Comparison of ENCODE assay signal across 8 cellular contexts in the genomic region with DNA sequence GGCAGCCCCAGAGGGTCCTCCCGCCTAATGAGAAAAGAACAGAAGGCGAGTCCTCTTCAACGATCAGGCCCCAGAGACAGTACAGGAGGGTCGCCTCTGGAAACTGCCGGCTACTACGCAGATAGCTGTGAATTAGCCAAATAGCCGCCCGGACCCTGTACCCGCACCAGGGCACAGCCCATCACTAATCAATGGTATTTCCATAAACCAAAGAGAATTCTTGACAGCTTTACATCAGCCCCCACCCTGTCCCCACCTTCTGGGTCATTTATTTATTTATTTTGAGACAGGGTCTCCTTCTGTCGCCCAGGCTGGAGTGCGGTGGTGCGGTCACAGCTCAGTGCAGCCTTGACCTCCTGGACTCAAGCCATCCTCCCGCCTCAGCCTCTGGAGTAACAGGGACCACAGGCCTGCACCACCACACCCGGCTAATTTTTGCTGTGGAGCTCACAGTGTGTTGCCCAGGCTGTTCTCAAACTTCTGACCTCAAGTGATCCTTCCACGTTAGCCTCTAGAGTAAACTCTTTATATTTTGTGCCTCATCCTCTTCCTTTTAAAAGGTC. TPM values are rescaled to one million over a fixed set of nuclear protein-coding genes. Genes with fewer than 3 reads are reported as not detected.
DNase-seq lines count a peak whose midpoint lies in the region; ATAC-seq and TF ChIP-seq lines count a peak whose summit lies in the region.

No MANE protein-coding gene starts in this region.

- H3K9me3 ChIP-seq in adrenal gland (replicated peaks in 1 of 3) (no peaks in the 10 kb centered on the region), liver (ENCODE audit: control insufficient read depth in 4 of 4, low read length in 3 of 4) (peaks cover 0 to 1% (median 0%) of the 10 kb centered on the region in 4 donors), thymus (ENCODE audit: control insufficient read depth) (no peaks in the 10 kb centered on the region)

- no peak for ATAC-seq in HG02938 (IDR thresholded peaks at IDR 0.05; ENCODE audit: unreplicated experiment)

- intact Hi-C loops in adrenal gland (cut with DNase I) = no loop called here

- H3K9ac ChIP-seq in liver (ENCODE audit: low read depth in 1 of 2, low read length in 2 of 2) = peak overlapping the region; percentile 64 to 72

- H3K36me3 ChIP-seq in adrenal gland (replicated peaks in 1 of 2) = no peaks in the 10 kb centered on the region
- H3K36me3 ChIP-seq in liver (ENCODE audit: control insufficient read depth in 4 of 4, insufficient read depth in 3 of 4, low read depth in 1 of 4, low read length in 3 of 4) = no peaks in the 10 kb centered on the region
- H3K36me3 ChIP-seq in thymus (ENCODE audit: control insufficient read depth, insufficient read depth) = peaks cover 5% of the 10 kb centered on the region

- WGBS in adrenal gland, 4 donors = 59 to 71% (median 63%) methylated on average over 15 of the region's 15 CpGs
- 73% methylated on average over 15 of the region's 15 CpGs for WGBS in liver
- 75% methylated on average over 15 of the region's 15 CpGs for WGBS in thymus

- peak; percentile 40 for DNase-seq in activated CD4-positive, CD25-positive, alpha-beta regulatory T cell treated with anti-CD3 and anti-CD28 coated beads, Interleukin-2, amount 50 U/mL, for 72 hours
- no peak for DNase-seq in activated CD4-positive, CD25-positive, alpha-beta regulatory T cell (lab: John Stamatoyannopoulos, UW)
- DNase-seq in adrenal gland (peak in 1 of 7 donors; percentile 18), NCI-H82 treated with DMSO at 0.1 percent for 48 hours (lab: John Stamatoyannopoulos, UW; ENCODE audit: unreplicated experiment) (no peak), HT-29 (ENCODE audit: low spot score) (no peak)

- TF ChIP-seq CTCF in adrenal gland (IDR thresholded peaks at IDR 0.05) = no peak
- no peak for TF ChIP-seq CTCF in liver (IDR thresholded peaks at IDR 0.05; ENCODE audit: low read depth, low read length, missing input control)

- H3K4me1 ChIP-seq in adrenal gland (replicated peaks in 1 of 2) = peaks cover 23 to 42% of the 10 kb centered on the region in 2 donors
- H3K4me1 ChIP-seq in liver (ENCODE audit: control insufficient read depth in 4 of 4, insufficient read depth in 4 of 4, low read length in 3 of 4) = peaks cover 13 to 33% (median 22%) of the 10 kb centered on the region in 4 donors
- H3K4me1 ChIP-seq in thymus (ENCODE audit: control insufficient read depth, insufficient read depth, low read length) = peaks cover 10% of the 10 kb centered on the region

- TF ChIP-seq RAD21 in liver (IDR thresholded peaks at IDR 0.05) = no peak

- H3K27me3 ChIP-seq in adrenal gland = no peaks in the 10 kb centered on the region
- no peaks in the 10 kb centered on the region for H3K27me3 ChIP-seq in liver (ENCODE audit: control insufficient read depth in 4 of 4, insufficient read depth in 4 of 4, low read length in 3 of 4)
- no peaks in the 10 kb centered on the region for H3K27me3 ChIP-seq in thymus (ENCODE audit: control insufficient read depth, insufficient read depth)

- TF ChIP-seq POLR2A in adrenal gland (IDR thresholded peaks at IDR 0.05) = no peak

- H3K4me3 ChIP-seq in adrenal gland = peak overlapping the region in 3 of 4 donors; percentile 16 to 99 (median 77)
- H3K4me3 ChIP-seq in liver (ENCODE audit: low read depth in 1 of 3, low read length in 3 of 3) = peak overlapping the region; percentile 51 to 94 (median 94)
- peak overlapping the region; percentile 88 for H3K4me3 ChIP-seq in thymus (ENCODE audit: low read length)

- peak overlapping the region; percentile 35 to 97 (median 90) for H3K27ac ChIP-seq in adrenal gland
- peak overlapping the region; percentile 68 to 72 for H3K27ac ChIP-seq in liver (ENCODE audit: low read depth in 1 of 2, low read length in 2 of 2)
- H3K27ac ChIP-seq in thymus (ENCODE audit: low read depth) = peak overlapping the region; percentile 90

TF ChIP-seq in liver, 16 proteins besides CTCF, POLR2A, EP300 and RAD21:
- TF ChIP-seq TAF1 (conservative IDR thresholded peaks at IDR 0.05) (no peak), FOXA1 (IDR thresholded peaks at IDR 0.05) (no peak), NR2F2 (IDR thresholded peaks at IDR 0.05) (no peak), EGR1 (IDR thresholded peaks at IDR 0.05; ENCODE audit: low read depth in 2 of 2) (no peak), RXRA (IDR thresholded peaks at IDR 0.05) (no peak), YY1 (IDR thresholded peaks at IDR 0.05) (no peak), HNF4A (conservative IDR thresholded peaks at IDR 0.05) (no peak), GABPA (IDR thresholded peaks at IDR 0.05 in 1 of 2, conservative IDR thresholded peaks at IDR 0.05 in 1 of 2) (no peak), FOXA2 (IDR thresholded peaks at IDR 0.05) (no peak), HNF4G (IDR thresholded peaks at IDR 0.05) (no peak)
- TF ChIP-seq, protein P1, sequence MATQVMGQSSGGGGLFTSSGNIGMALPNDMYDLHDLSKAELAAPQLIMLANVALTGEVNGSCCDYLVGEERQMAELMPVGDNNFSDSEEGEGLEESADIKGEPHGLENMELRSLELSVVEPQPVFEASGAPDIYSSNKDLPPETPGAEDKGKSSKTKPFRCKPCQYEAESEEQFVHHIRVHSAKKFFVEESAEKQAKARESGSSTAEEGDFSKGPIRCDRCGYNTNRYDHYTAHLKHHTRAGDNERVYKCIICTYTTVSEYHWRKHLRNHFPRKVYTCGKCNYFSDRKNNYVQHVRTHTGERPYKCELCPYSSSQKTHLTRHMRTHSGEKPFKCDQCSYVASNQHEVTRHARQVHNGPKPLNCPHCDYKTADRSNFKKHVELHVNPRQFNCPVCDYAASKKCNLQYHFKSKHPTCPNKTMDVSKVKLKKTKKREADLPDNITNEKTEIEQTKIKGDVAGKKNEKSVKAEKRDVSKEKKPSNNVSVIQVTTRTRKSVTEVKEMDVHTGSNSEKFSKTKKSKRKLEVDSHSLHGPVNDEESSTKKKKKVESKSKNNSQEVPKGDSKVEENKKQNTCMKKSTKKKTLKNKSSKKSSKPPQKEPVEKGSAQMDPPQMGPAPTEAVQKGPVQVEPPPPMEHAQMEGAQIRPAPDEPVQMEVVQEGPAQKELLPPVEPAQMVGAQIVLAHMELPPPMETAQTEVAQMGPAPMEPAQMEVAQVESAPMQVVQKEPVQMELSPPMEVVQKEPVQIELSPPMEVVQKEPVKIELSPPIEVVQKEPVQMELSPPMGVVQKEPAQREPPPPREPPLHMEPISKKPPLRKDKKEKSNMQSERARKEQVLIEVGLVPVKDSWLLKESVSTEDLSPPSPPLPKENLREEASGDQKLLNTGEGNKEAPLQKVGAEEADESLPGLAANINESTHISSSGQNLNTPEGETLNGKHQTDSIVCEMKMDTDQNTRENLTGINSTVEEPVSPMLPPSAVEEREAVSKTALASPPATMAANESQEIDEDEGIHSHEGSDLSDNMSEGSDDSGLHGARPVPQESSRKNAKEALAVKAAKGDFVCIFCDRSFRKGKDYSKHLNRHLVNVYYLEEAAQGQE (IDR thresholded peaks at IDR 0.05) = no peak
- TF ChIP-seq, protein P2, sequence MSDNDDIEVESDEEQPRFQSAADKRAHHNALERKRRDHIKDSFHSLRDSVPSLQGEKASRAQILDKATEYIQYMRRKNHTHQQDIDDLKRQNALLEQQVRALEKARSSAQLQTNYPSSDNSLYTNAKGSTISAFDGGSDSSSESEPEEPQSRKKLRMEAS (IDR thresholded peaks at IDR 0.05) = no peak

RNA-seq across cellular contexts. Expression of a gene that starts 0.8 kb away (rescaled TPM):
- total RNA-seq in adrenal gland (100 to 1,000 TPM in 5 of 8 donors, 10 to 100 TPM in 3; 83.8 to 243 (median 142) TPM), liver (10 to 100 TPM; 26.1 to 34.4 TPM)
- polyA plus RNA-seq in adrenal gland (100 to 1,000 TPM in 2 of 3 donors, 10 to 100 TPM in 1; 25.3 to 369 (median 133) TPM), liver (10 to 100 TPM; 13.9 to 36.2 TPM), thymus (78.5 TPM)
- 121 and 151 TPM in 2 replicates for total RNA-seq in HT-29 (2014; rRNA removed; shearing (Covaris generic))

RNA-seq across cellular contexts. Expression of a gene that starts 13.1 kb away (rescaled TPM):
- total RNA-seq in adrenal gland = 1 to 10 TPM in 2 of 8 donors, under 1 TPM in 4, not detected in 2; 0.39 to 1.4 (median 0.61) TPM
- under 1 TPM in 2 of 3 donors, not detected in 1; 0.16 to 0.17 TPM for polyA plus RNA-seq in adrenal gland
- total RNA-seq in liver = under 1 TPM; 0.08 to 0.61 TPM
- not detected for polyA plus RNA-seq in liver
- 0.05 TPM for polyA plus RNA-seq in thymus
- total RNA-seq in HT-29 (2014; rRNA removed; shearing (Covaris generic)) = 0.15 TPM in 1 of 2 replicates, not detected in the other

RNA-seq across cellular contexts. Expression of a gene that starts 17.5 kb away (rescaled TPM):
- total RNA-seq in adrenal gland = 10 to 100 TPM; 17.0 to 53.7 (median 23.7) TPM
- 100 to 1,000 TPM in 1 of 3 donors, 10 to 100 TPM in 1, 1 to 10 TPM in 1; 1.3 to 173 (median 96.0) TPM for polyA plus RNA-seq in adrenal gland
- total RNA-seq in liver = 10 to 100 TPM; 12.9 to 14.6 TPM
- 10 to 100 TPM; 17.8 to 19.3 TPM for polyA plus RNA-seq in liver
- 97.4 TPM for polyA plus RNA-seq in thymus
- total RNA-seq in HT-29 (2014; rRNA removed; shearing (Covaris generic)) = 72.4 and 77.3 TPM in 2 replicates

RNA-seq across cellular contexts. Expression of a gene that starts 31.3 kb away (rescaled TPM):
- 1 to 10 TPM in 4 of 8 donors, under 1 TPM in 4; 0.28 to 3.1 (median 0.83) TPM for total RNA-seq in adrenal gland
- 10 to 100 TPM in 2 of 3 donors, not detected in 1; 10.7 to 39.7 TPM for polyA plus RNA-seq in adrenal gland
- under 1 TPM in 1 of 2 donors, not detected in 1; 0.42 TPM for total RNA-seq in liver
- polyA plus RNA-seq in liver = under 1 TPM; 0.18 to 0.39 TPM
- 14.0 TPM for polyA plus RNA-seq in thymus
- total RNA-seq in HT-29 (2014; rRNA removed; shearing (Covaris generic)) = not detected in 2 replicates

RNA-seq across cellular contexts. Expression of a gene that starts 44.8 kb away (rescaled TPM):
- under 1 TPM in 1 of 8 donors, not detected in 7; 0.69 TPM for total RNA-seq in adrenal gland
- polyA plus RNA-seq in adrenal gland = not detected
- total RNA-seq in liver = 1 to 10 TPM in 1 of 2 donors, under 1 TPM in 1; 0.50 to 4.7 TPM
- not detected for polyA plus RNA-seq in liver
- 0.07 TPM for polyA plus RNA-seq in thymus
- 0.10 TPM in 1 of 2 replicates, not detected in the other for total RNA-seq in HT-29 (2014; rRNA removed; shearing (Covaris generic))
